Comparison of ENCODE assay signal across 35 cellular contexts in the genomic region with DNA sequence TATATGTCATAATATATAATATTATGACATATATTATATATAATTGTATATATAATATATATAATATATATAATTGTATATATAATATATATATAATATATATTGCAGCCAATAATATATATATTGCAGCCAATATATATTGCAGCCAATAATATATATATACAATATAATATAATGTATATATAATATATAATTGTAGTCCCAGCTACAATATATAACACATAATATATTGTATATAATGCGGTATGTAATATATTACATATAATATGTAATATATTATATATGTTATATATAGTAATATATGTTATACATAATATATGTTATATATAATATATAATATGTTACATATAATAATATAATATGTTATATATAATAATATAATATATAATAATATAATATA. TPM values are rescaled to one million over a fixed set of nuclear protein-coding genes. Genes with fewer than 3 reads are reported as not detected.
"Had no signal": no experiment of that assay in that cellular context is flagged by ENCODE, and none has a peak within 500 bp of the region (broad histone marks: within the 10 kb centered on the region; RNA-seq: fewer than 3 reads in every experiment).

No MANE protein-coding gene starts in this region.

- H3K27me3 Mint-ChIP-seq: activated B cell treated with CpG ODN at 0.5 μM for 24 hours; activated CD4-positive, alpha-beta memory T cell treated with anti-CD3 and anti-CD28 coated beads for 36 hours; activated CD4-positive, alpha-beta T cell treated with anti-CD3 and anti-CD28 coated beads, Interleukin-2, amount 10 ng/mL, durations not matched to agents 24 days and 14 days; activated CD8-positive, alpha-beta T cell treated with anti-CD3 and anti-CD28 coated beads for 36 hours; activated naive CD8-positive, alpha-beta T cell treated with anti-CD3 and anti-CD28 coated beads for 36 hours; activated T-helper 17 cell treated with anti-CD3 and anti-CD28 coated beads, Interleukin-2, amount 50 U/mL, for 72 hours; central memory CD8-positive, alpha-beta T cell; T-cell; T-helper 17 cell had no signal

- DNase-seq: activated B cell treated with CpG ODN at 0.5 μM for 24 hours; activated CD4-positive, alpha-beta memory T cell treated with anti-CD3 and anti-CD28 coated beads for 36 hours; activated CD4-positive, alpha-beta T cell treated with anti-CD3 and anti-CD28 coated beads for 4 hours; activated CD4-positive, alpha-beta T cell treated with anti-CD3 and anti-CD28 coated beads, Interleukin-2, amount 10 ng/mL, durations not matched to agents 24 days and 14 days; activated CD4-positive, alpha-beta T cell treated with anti-CD3 and anti-CD28 coated beads, Interleukin-2, amount 50 U/mL, for 1 hour; activated CD4-positive, alpha-beta T cell treated with anti-CD3 and anti-CD28 coated beads, Interleukin-2, amount 50 U/mL, for 4 hours; activated CD4-positive, CD25-positive, alpha-beta regulatory T cell treated with anti-CD3 and anti-CD28 coated beads, Interleukin-2, amount 50 U/mL, for 72 hours; activated CD8-positive, alpha-beta memory T cell treated with anti-CD3 and anti-CD28 coated beads, Interleukin-2, amount 50 U/mL, for 4 hours; activated CD8-positive, alpha-beta T cell treated with anti-CD3 and anti-CD28 coated beads for 36 hours; activated gamma-delta T cell treated with Interleukin-2 at 50 U/mL for 16 hours; activated naive CD4-positive, alpha-beta T cell; activated naive CD4-positive, alpha-beta T cell treated with anti-CD3 and anti-CD28 coated beads for 36 hours; activated naive CD4-positive, alpha-beta T cell treated with anti-CD3 and anti-CD28 coated beads, Interleukin-2, amount 50 U/mL, for 16 hours; activated naive CD8-positive, alpha-beta T cell treated with anti-CD3 and anti-CD28 coated beads for 36 hours; activated T-cell treated with anti-CD3 and anti-CD28 coated beads for 4 hours; activated T-cell treated with anti-CD3 and anti-CD28 coated beads, Interleukin-2, amount 50 U/mL, for 1 hour; activated T-cell treated with anti-CD3 and anti-CD28 coated beads, Interleukin-2, amount 50 U/mL, for 4 hours; activated T-cell treated with anti-CD3 and anti-CD28 coated beads, Interleukin-2, amount 50 U/mL, for 72 hours; amniotic stem cell; aorta; caudate nucleus; cerebellar nuclear complex; T-cell; T-helper 17 cell; T1000 had no signal

- H3K4me3 Mint-ChIP-seq: activated B cell treated with CpG ODN at 0.5 μM for 24 hours; activated CD4-positive, alpha-beta memory T cell treated with anti-CD3 and anti-CD28 coated beads for 36 hours; activated CD4-positive, alpha-beta T cell treated with anti-CD3 and anti-CD28 coated beads, Interleukin-2, amount 10 ng/mL, durations not matched to agents 24 days and 14 days; activated CD8-positive, alpha-beta T cell treated with anti-CD3 and anti-CD28 coated beads for 36 hours; activated naive CD4-positive, alpha-beta T cell treated with anti-CD3 and anti-CD28 coated beads for 36 hours; activated naive CD8-positive, alpha-beta T cell treated with anti-CD3 and anti-CD28 coated beads for 36 hours; activated T-cell treated with anti-CD3 and anti-CD28 coated beads, Interleukin-2, amount 50 U/mL, for 4 hours; activated T-cell treated with anti-CD3 and anti-CD28 coated beads, Interleukin-2, amount 50 U/mL, for 72 hours; activated T-helper 1 cell treated with anti-CD3 and anti-CD28 coated beads, Interleukin-12 subunit alpha, Interleukin-12 subunit beta, Interleukin-2, Interleukin-4 antibody, amounts not matched to agents 30 ng/mL and 10 ng/mL and 1 ng/mL, durations not matched to agents 14 hours and 24 hours and 36 hours; activated T-helper 17 cell treated with anti-CD3 and anti-CD28 coated beads, Interleukin-2, amount 50 U/mL, for 72 hours; brain; central memory CD8-positive, alpha-beta T cell; T-cell; T-helper 17 cell had no signal

- H3K4me1 ChIP-seq: adrenal gland had no signal

- H3K36me3 ChIP-seq: adrenal gland, cardiac muscle cell had no signal

- FAIRE-seq: bronchial epithelial cell had no signal

- H3K27me3 ChIP-seq: adrenal gland, cardiac muscle cell had no signal

- H3K4me1 Mint-ChIP-seq: central memory CD8-positive, alpha-beta T cell had no signal

- H3K36me3 Mint-ChIP-seq: activated CD4-positive, alpha-beta memory T cell treated with anti-CD3 and anti-CD28 coated beads for 36 hours; activated naive CD4-positive, alpha-beta T cell treated with anti-CD3 and anti-CD28 coated beads, Interleukin-2, amount 50 U/mL, for 72 hours; activated naive CD8-positive, alpha-beta T cell treated with anti-CD3 and anti-CD28 coated beads for 36 hours; brain; T-cell had no signal

- H3K27ac ChIP-seq: adrenal gland, cardiac muscle cell, VCaP had no signal

- H3K4me3 ChIP-seq: adrenal gland, cardiac muscle cell had no signal

- H3K9me3 Mint-ChIP-seq: activated B cell treated with CpG ODN at 0.5 μM for 24 hours; activated CD4-positive, alpha-beta memory T cell treated with anti-CD3 and anti-CD28 coated beads for 36 hours; activated CD4-positive, alpha-beta T cell treated with anti-CD3 and anti-CD28 coated beads, Interleukin-2, amount 10 ng/mL, durations not matched to agents 24 days and 14 days; activated CD8-positive, alpha-beta T cell treated with anti-CD3 and anti-CD28 coated beads for 36 hours; activated naive CD4-positive, alpha-beta T cell treated with anti-CD3 and anti-CD28 coated beads for 36 hours; activated naive CD4-positive, alpha-beta T cell treated with anti-CD3 and anti-CD28 coated beads, Interleukin-2, amount 50 U/mL, for 72 hours; activated naive CD8-positive, alpha-beta T cell treated with anti-CD3 and anti-CD28 coated beads for 36 hours; activated T-cell treated with anti-CD3 and anti-CD28 coated beads, Interleukin-2, amount 50 U/mL, for 4 hours; activated T-cell treated with anti-CD3 and anti-CD28 coated beads, Interleukin-2, amount 50 U/mL, for 72 hours; activated T-helper 1 cell treated with anti-CD3 and anti-CD28 coated beads, Interleukin-12 subunit alpha, Interleukin-12 subunit beta, Interleukin-2, Interleukin-4 antibody, amounts not matched to agents 30 ng/mL and 10 ng/mL and 1 ng/mL, durations not matched to agents 14 hours and 24 hours and 36 hours; activated T-helper 17 cell treated with anti-CD3 and anti-CD28 coated beads, Interleukin-2, amount 50 U/mL, for 72 hours; brain; central memory CD8-positive, alpha-beta T cell; T-cell had no signal

- H3K9me3 ChIP-seq: adrenal gland had no signal

- ATAC-seq: activated CD8-positive, alpha-beta T cell treated with anti-CD3 and anti-CD28 coated beads for 36 hours; activated naive CD4-positive, alpha-beta T cell treated with anti-CD3 and anti-CD28 coated beads, Interleukin-2, amount 50 U/mL, for 72 hours; activated T-cell treated with anti-CD3 and anti-CD28 coated beads, Interleukin-2, amount 50 U/mL, for 4 hours; activated T-helper 17 cell treated with anti-CD3 and anti-CD28 coated beads, Interleukin-2, amount 50 U/mL, for 72 hours; T-cell; T-helper 17 cell had no signal

- H3K27ac Mint-ChIP-seq: activated B cell treated with CpG ODN at 0.5 μM for 24 hours; activated CD4-positive, alpha-beta memory T cell treated with anti-CD3 and anti-CD28 coated beads for 36 hours; activated CD4-positive, alpha-beta T cell treated with anti-CD3 and anti-CD28 coated beads, Interleukin-2, amount 10 ng/mL, durations not matched to agents 24 days and 14 days; activated CD8-positive, alpha-beta T cell treated with anti-CD3 and anti-CD28 coated beads for 36 hours; activated naive CD4-positive, alpha-beta T cell treated with anti-CD3 and anti-CD28 coated beads for 36 hours; activated naive CD4-positive, alpha-beta T cell treated with anti-CD3 and anti-CD28 coated beads, Interleukin-2, amount 50 U/mL, for 72 hours; activated naive CD8-positive, alpha-beta T cell treated with anti-CD3 and anti-CD28 coated beads for 36 hours; activated T-cell treated with anti-CD3 and anti-CD28 coated beads, Interleukin-2, amount 50 U/mL, for 72 hours; activated T-helper 1 cell treated with anti-CD3 and anti-CD28 coated beads, Interleukin-12 subunit alpha, Interleukin-12 subunit beta, Interleukin-2, Interleukin-4 antibody, amounts not matched to agents 30 ng/mL and 10 ng/mL and 1 ng/mL, durations not matched to agents 14 hours and 24 hours and 36 hours; activated T-helper 17 cell treated with anti-CD3 and anti-CD28 coated beads, Interleukin-2, amount 50 U/mL, for 72 hours; brain; T-cell; T-helper 17 cell had no signal

RNA-seq across cellular contexts. Expression of gene FAM180B, which starts 27.8 kb away (rescaled TPM):
- total RNA-seq: activated CD4-positive, alpha-beta memory T cell treated with anti-CD3 and anti-CD28 coated beads for 36 hours; activated CD8-positive, alpha-beta T cell treated with anti-CD3 and anti-CD28 coated beads for 36 hours; activated naive CD4-positive, alpha-beta T cell treated with anti-CD3 and anti-CD28 coated beads for 36 hours; activated naive CD8-positive, alpha-beta T cell treated with anti-CD3 and anti-CD28 coated beads for 36 hours; activated T-helper 1 cell treated with anti-CD3 and anti-CD28 coated beads, Interleukin-12 subunit alpha, Interleukin-12 subunit beta, Interleukin-2, Interleukin-4 antibody, amounts not matched to agents 30 ng/mL and 10 ng/mL and 1 ng/mL, durations not matched to agents 14 hours and 24 hours and 36 hours; activated T-helper 17 cell treated with anti-CD3 and anti-CD28 coated beads, Interleukin-2, amount 50 U/mL, for 72 hours; bronchial epithelial cell; cardiac muscle cell; T-helper 1 cell treated with Interleukin-12 subunit alpha and Interleukin-12 subunit beta and Interleukin-4 antibody, amounts not matched to agents 30 ng/mL and 1 ng/mL, for 36 hours had no signal
